ENCODE assay signal across 10 cellular contexts in the genomic region with DNA sequence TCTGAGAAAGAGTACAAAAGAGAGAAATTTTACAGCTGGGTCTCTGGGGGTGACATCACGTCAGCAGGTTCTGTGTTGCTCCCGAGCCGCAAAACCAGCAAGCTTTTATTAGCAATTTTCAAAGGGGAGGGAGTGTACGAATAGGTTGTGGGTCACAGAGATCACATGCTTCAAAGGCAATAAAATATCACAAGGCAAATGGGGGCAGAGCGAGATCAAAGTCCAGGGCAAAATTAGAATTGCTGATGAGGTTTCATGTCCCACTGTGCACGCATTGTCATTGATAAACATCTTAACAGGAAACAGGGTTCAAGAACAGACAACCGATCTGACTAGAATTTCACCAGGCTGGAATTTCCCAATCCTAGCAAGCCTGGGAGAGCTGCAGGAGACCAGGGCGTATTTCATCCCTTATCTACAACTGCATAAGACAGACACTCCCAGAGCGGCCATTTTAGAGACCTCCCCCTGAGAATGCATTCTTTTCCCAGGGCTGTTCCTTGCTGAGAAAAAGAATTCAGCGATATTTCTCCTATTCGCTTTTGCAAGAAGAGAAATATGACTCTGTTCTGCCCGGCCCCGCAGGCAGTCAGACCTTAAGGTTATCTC. TPM values are rescaled to one million over a fixed set of nuclear protein-coding genes. Genes with fewer than 3 reads are reported as not detected.
A peak's percentile ranks its signal among the peaks of the same experiment; 100 is the strongest.
DNase-seq lines count a peak whose midpoint lies in the region; ATAC-seq and TF ChIP-seq lines count a peak whose summit lies in the region.
"Not testable (repeated sequence)": the region's sequence is repeated elsewhere in the genome, so short reads cannot be mapped to it uniquely, and the experiment has no call there.
"Had no signal": no experiment of that assay in that cellular context is flagged by ENCODE, and none has a peak within 500 bp of the region (broad histone marks: within the 10 kb centered on the region; RNA-seq: fewer than 3 reads in every experiment).

No MANE protein-coding gene starts in this region.

- H3K27ac ChIP-seq in BLaER1; HEK293 (ENCODE audit: extremely low read depth, low read depth, low read length); OCI-LY7 (ENCODE audit: low read depth, low read length, poor library complexity, severe bottlenecking); mesendoderm (ENCODE audit: low read depth, low read length); upper lobe of right lung: not testable (repeated sequence)

- not testable (repeated sequence) for H3K27me3 ChIP-seq in BLaER1; mesendoderm (ENCODE audit: insufficient read depth, low read length, poor library complexity); upper lobe of right lung

- H3K9me2 ChIP-seq in OCI-LY7 (ENCODE audit: insufficient read depth, low read length), result not testable (repeated sequence)

- peaks cover 64% of the 10 kb centered on the region for H3K36me3 ChIP-seq in BLaER1
- peaks cover 0 to 39% of the 10 kb centered on the region in 2 experiments; a peak in 1 of 3 replicates for H3K36me3 ChIP-seq in HEK293 (ENCODE audit: control insufficient read depth in 2 of 2, insufficient read depth in 1 of 2, low read length in 2 of 2)
- H3K36me3 ChIP-seq in OCI-LY7 (ENCODE audit: insufficient read depth, low read length), result peaks cover 50% of the 10 kb centered on the region
- H3K36me3 ChIP-seq in mesendoderm (ENCODE audit: control insufficient read depth, insufficient read depth, low read length), result not testable (repeated sequence)
- peaks cover 38% of the 10 kb centered on the region for H3K36me3 ChIP-seq in upper lobe of right lung

- BruUV-seq in OCI-LY7 (replicated peaks; lab: Mats Ljungman, UMichigan), result TSS peak; percentile 6

- WGBS in mesendoderm (ENCODE audit: extremely low coverage, insufficient coverage, low lambda C conversion rate), result no CpG with 5 or more reads among the region's 13 CpGs

- H3K4me1 Mint-ChIP-seq in endothelial cell (ENCODE audit: unreplicated experiment), result not testable (repeated sequence)

- not testable (repeated sequence) for H2BK15ac ChIP-seq in mesendoderm (replicated peaks; ENCODE audit: low read depth)

- H4K5ac ChIP-seq in mesendoderm (ENCODE audit: low read length), result not testable (repeated sequence)

- H4K8ac ChIP-seq in mesendoderm (ENCODE audit: low read depth, low read length), result not testable (repeated sequence)

- not testable (repeated sequence) for H2AFZ ChIP-seq in OCI-LY7 (ENCODE audit: low read length)

- H3K9me3 ChIP-seq in BLaER1 (peaks cover 50% of the 10 kb centered on the region), OCI-LY7 (ENCODE audit: low read length) (peaks cover 11% of the 10 kb centered on the region; the same call in 1 of the 2 replicates), upper lobe of right lung (peaks cover 12% of the 10 kb centered on the region)
- H3K9me3 ChIP-seq in HEK293 (ENCODE audit: control insufficient read depth, insufficient read depth, low read depth, low read length), result not testable (repeated sequence)

- not testable (repeated sequence) for H2AK5ac ChIP-seq in mesendoderm (ENCODE audit: low read length)

- H4K20me1 ChIP-seq in BLaER1; OCI-LY7 (ENCODE audit: insufficient read depth, low read length): not testable (repeated sequence)

- not testable (repeated sequence) for H3K79me1 ChIP-seq in mesendoderm (ENCODE audit: low read length)

- POLR2A ChIA-PET in HEK293 (lab: Yijun Ruan, JAX); OCI-LY7 (lab: Charles Lee): not testable (repeated sequence)

- H3K27ac Mint-ChIP-seq in endothelial cell (ENCODE audit: unreplicated experiment), result not testable (repeated sequence)

- H3K27me3 Mint-ChIP-seq in endothelial cell (ENCODE audit: unreplicated experiment), result not testable (repeated sequence)

- H3K9ac ChIP-seq in BLaER1; mesendoderm (ENCODE audit: low read length): not testable (repeated sequence)

- peaks cover 44% of the 10 kb centered on the region for H3K36me3 Mint-ChIP-seq in endothelial cell (ENCODE audit: low read depth, unreplicated experiment)

- H3K23ac ChIP-seq in mesendoderm (ENCODE audit: low read length), result not testable (repeated sequence)

- CTCF ChIA-PET in HEK293 (lab: Yijun Ruan, JAX); OCI-LY7 (lab: Charles Lee; ENCODE audit: unreplicated experiment): not testable (repeated sequence)

- H3K4me3 ChIP-seq in BLaER1, result peak overlapping the region; percentile 16; the same call in 1 of the 2 replicates
- not testable (repeated sequence) for H3K4me3 ChIP-seq in HEK293 (ENCODE audit: low read depth, low read length); OCI-LY7 (ENCODE audit: low read depth, low read length, poor library complexity, severe bottlenecking); mesendoderm (ENCODE audit: low read length); upper lobe of right lung

- H3K4me1 ChIP-seq in BLaER1; HEK293 (ENCODE audit: control insufficient read depth, insufficient read depth, low read length); OCI-LY7 (ENCODE audit: insufficient read depth, low read length, poor library complexity, severe bottlenecking); mesendoderm (ENCODE audit: control insufficient read depth, low read depth, low read length); upper lobe of right lung: not testable (repeated sequence)

- peak overlapping the region; percentile 67 for H3K4me3 Mint-ChIP-seq in endothelial cell (ENCODE audit: unreplicated experiment)

- H3K9me3 Mint-ChIP-seq in endothelial cell (ENCODE audit: unreplicated experiment), result peaks cover 12% of the 10 kb centered on the region

- not testable (repeated sequence) for H3K4me2 ChIP-seq in BLaER1; OCI-LY7 (ENCODE audit: low read length); mesendoderm (ENCODE audit: low read length)

- H3K18ac ChIP-seq in mesendoderm (ENCODE audit: low read length), result not testable (repeated sequence)

- not testable (repeated sequence) for H2BK120ac ChIP-seq in mesendoderm (ENCODE audit: low read depth, low read length)

- H3K79me2 ChIP-seq in OCI-LY7 (ENCODE audit: insufficient read depth, low read depth, low read length); mesendoderm (ENCODE audit: control insufficient read depth, insufficient read depth, low read length): not testable (repeated sequence)

- not testable (repeated sequence) for ATAC-seq in sciatic nerve, upper lobe of right lung

- H3K4ac ChIP-seq in mesendoderm (ENCODE audit: low read depth, low read length), result not testable (repeated sequence)

- not testable (repeated sequence) for H3K56ac ChIP-seq in mesendoderm (ENCODE audit: low read length)

- H2BK5ac ChIP-seq in mesendoderm (ENCODE audit: low read length), result not testable (repeated sequence)

- TF ChIP-seq CTCF in HEK293 (tag by site-specific recombination; IDR thresholded peaks at IDR 0.05); OCI-LY7 (conservative IDR thresholded peaks at IDR 0.05; ENCODE audit: low read length); endothelial cell (IDR thresholded peaks at IDR 0.05; ENCODE audit: unreplicated experiment); upper lobe of right lung (IDR thresholded peaks at IDR 0.05): not testable (repeated sequence)

- not testable (repeated sequence) for DNase-seq in OCI-LY7 (ENCODE audit: low spot score); endothelial cell (ENCODE audit: low spot score)
- peak; percentile 26 for DNase-seq in amniotic epithelial cell (ENCODE audit: low read depth)
- peak; percentile 5 for DNase-seq in mesendoderm
- DNase-seq in sciatic nerve (ENCODE audit: low spot score), result peak; percentile 14
- peak; percentile 13 for DNase-seq in upper lobe of right lung

- intact Hi-C loops in OCI-LY7 (cut with micrococcal nuclease; ENCODE audit: unreplicated experiment); sciatic nerve (cut with DNase I); upper lobe of right lung (cut with DNase I): not testable (repeated sequence)

TF ChIP-seq in HEK293, 187 proteins besides CTCF, POLR2A, EP300 and RAD21:
- TF ChIP-seq SETDB1 (IDR thresholded peaks at IDR 0.05; ENCODE audit: insufficient read length, low read length), result peak; percentile 91
- peak; percentile 91 for TF ChIP-seq TCF7L2 (IDR thresholded peaks at IDR 0.05; ENCODE audit: borderline replicate concordance, low read depth, low read length)
- TF ChIP-seq GLIS1 (tag by site-specific recombination; IDR thresholded peaks at IDR 0.05), result peak; percentile 23; the same call in 1 of the 2 replicates
- peak; percentile 14; the same call in 1 of the 2 replicates for TF ChIP-seq TRIM28 (IDR thresholded peaks at IDR 0.05; ENCODE audit: borderline replicate concordance, low read length)

RNA-seq across cellular contexts. Expression of gene FAM209A, which starts 3.7 kb away (rescaled TPM):
- 0.82 TPM in 1 of 2 replicates, not detected in the other for total RNA-seq in OCI-LY7 (2014; rRNA removed; shearing (Covaris generic))
- total RNA-seq in OCI-LY7 (2022) (0.70 TPM in 1 of 2 replicates, not detected in the other), endothelial cell (ENCODE audit: unreplicated experiment) (0.36 TPM), sciatic nerve (not detected), upper lobe of right lung (0.87 TPM)
- 0.13 TPM for polyA plus RNA-seq in mesendoderm (2013, experiment 1 of 2)
- polyA plus RNA-seq in mesendoderm (2013, experiment 2 of 2), result 0.07 TPM
- total RNA-seq: Daoy had no signal
- polyA plus RNA-seq: AG04450 had no signal

RNA-seq across cellular contexts. Expression of gene FAM209B, which starts 12.2 kb away (rescaled TPM):
- total RNA-seq in OCI-LY7 (2014; rRNA removed; shearing (Covaris generic)), result not detected in 2 replicates
- total RNA-seq in OCI-LY7 (2022) (not detected in 2 replicates), endothelial cell (ENCODE audit: unreplicated experiment) (0.56 TPM), sciatic nerve (not detected), upper lobe of right lung (not detected)
- polyA plus RNA-seq in mesendoderm (2013, experiment 1 of 2), result 0.88 TPM
- 1.1 TPM for polyA plus RNA-seq in mesendoderm (2013, experiment 2 of 2)
- total RNA-seq: Daoy had no signal

RNA-seq across cellular contexts. Expression of gene RTF2, which starts 52.4 kb away (rescaled TPM):
- total RNA-seq in OCI-LY7 (2014; rRNA removed; shearing (Covaris generic)), result 46.8 and 63.6 TPM in 2 replicates
- total RNA-seq in OCI-LY7 (2022), result 68.2 and 72.7 TPM in 2 replicates
- 79.9 TPM for total RNA-seq in endothelial cell (ENCODE audit: unreplicated experiment)
- polyA plus RNA-seq in mesendoderm (2013, experiment 1 of 2), result 41.7 TPM
- polyA plus RNA-seq in mesendoderm (2013, experiment 2 of 2), result 43.6 TPM
- total RNA-seq in sciatic nerve, result 88.7 TPM
- total RNA-seq in upper lobe of right lung, result 77.4 TPM
